Comparison of ENCODE assay signal across 12 cellular contexts in genomic region chr12:6334359-6334758, GRCh38. TPM values are rescaled to one million over a fixed set of nuclear protein-coding genes. Genes with fewer than 3 reads are reported as not detected.
A peak's percentile ranks its signal among the peaks of the same experiment; 100 is the strongest.
DNase-seq lines count a peak whose midpoint lies in the region; ATAC-seq and TF ChIP-seq lines count a peak whose summit lies in the region.
"Had no signal": no experiment of that assay in that cellular context is flagged by ENCODE, and none has a peak within 500 bp of the region (broad histone marks: within the 10 kb centered on the region; RNA-seq: fewer than 3 reads in every experiment).

No MANE protein-coding gene starts in this region.

- no peak overlapping the region for H3K4me3 Mint-ChIP-seq in activated CD4-positive, alpha-beta T cell treated with anti-CD3 and anti-CD28 coated beads, Interleukin-2, amount 10 ng/mL, durations not matched to agents 24 days and 14 days
- H3K4me3 Mint-ChIP-seq in activated naive CD8-positive, alpha-beta T cell treated with anti-CD3 and anti-CD28 coated beads, Interleukin-2, amount 10 ng/mL, durations not matched to agents 7 days and 5 days = peak overlapping the region; percentile 68
- no peak overlapping the region for H3K4me3 Mint-ChIP-seq in WTC11

- H3K27me3 ChIP-seq in left lung (no peaks in the 10 kb centered on the region), subcutaneous abdominal adipose tissue (ENCODE audit: control insufficient read depth in 5 of 5, insufficient read depth in 4 of 5, low read length in 5 of 5) (peaks cover 0 to 4% (median 0%) of the 10 kb centered on the region in 5 donors)

- POLR2A ChIA-PET in activated naive CD8-positive, alpha-beta T cell treated with anti-CD3 and anti-CD28 coated beads, Interleukin-2, amount 10 ng/mL, durations not matched to agents 7 days and 5 days (lab: Charles Lee) = interaction anchor here (0.6 to 10.8 kb wide), 12 partner anchors 9 to 198 kb away, joined by 3 to 122 read pairs (median 4); partner anchors contain the start of genes MRPL51, TAPBPL and VAMP1
- POLR2A ChIA-PET in WTC11 (lab: Charles Lee) = interaction anchor here (0.5 kb wide), 1 partner anchor 10 kb away, joined by 3 read pairs; no protein-coding TSS in a partner anchor

- CTCF ChIA-PET in WTC11 (lab: Charles Lee) = interaction anchor here (1.3 to 3.6 kb wide), 4 partner anchors 12 to 136 kb away, joined by 4 to 39 read pairs (median 6); partner anchors contain the start of gene VAMP1

- H3K4me3 ChIP-seq in left lung (peak overlapping the region in 1 of 2 donors; percentile 100), subcutaneous abdominal adipose tissue (ENCODE audit: low read depth in 1 of 5, low read length in 5 of 5) (no peak overlapping the region)

- ATAC-seq in activated naive CD8-positive, alpha-beta T cell treated with anti-CD3 and anti-CD28 coated beads, Interleukin-2, amount 10 ng/mL, durations not matched to agents 7 days and 5 days (ENCODE audit: low read depth) = no peak
- ATAC-seq in left lung (no peak), WTC11 (no peak), HG03045 (IDR thresholded peaks at IDR 0.05; ENCODE audit: unreplicated experiment) (no peak)

- peak overlapping the region in 4 of 5 donors; percentile 91 to 100 (median 92) for H3K9ac ChIP-seq in subcutaneous abdominal adipose tissue (ENCODE audit: low read length in 5 of 5)

- H3K4me1 Mint-ChIP-seq in activated CD4-positive, alpha-beta T cell treated with anti-CD3 and anti-CD28 coated beads, Interleukin-2, amount 10 ng/mL, durations not matched to agents 24 days and 14 days = peaks cover 41% of the 10 kb centered on the region
- H3K4me1 Mint-ChIP-seq in activated naive CD8-positive, alpha-beta T cell treated with anti-CD3 and anti-CD28 coated beads, Interleukin-2, amount 10 ng/mL, durations not matched to agents 7 days and 5 days = peaks cover 48% of the 10 kb centered on the region
- peaks cover 18% of the 10 kb centered on the region for H3K4me1 Mint-ChIP-seq in WTC11

- no peak for DNase-seq in activated CD4-positive, alpha-beta T cell treated with anti-CD3 and anti-CD28 coated beads, Interleukin-2, amount 10 ng/mL, durations not matched to agents 24 days and 14 days
- no peak for DNase-seq in activated CD4-positive, alpha-beta T cell treated with anti-CD3 and anti-CD28 coated beads for 48 hours
- DNase-seq in activated naive CD8-positive, alpha-beta T cell treated with anti-CD3 and anti-CD28 coated beads, Interleukin-2, amount 10 ng/mL, durations not matched to agents 7 days and 5 days = no peak
- DNase-seq in left lung (no peak), WTC11 (ENCODE audit: low spot score) (no peak)
- no peak for DNase-seq in activated CD8-positive, alpha-beta memory T cell treated with anti-CD3 and anti-CD28 coated beads for 24 hours
- DNase-seq: NCI-H2029 had no signal

- H3K9me3 ChIP-seq in left lung (no peaks in the 10 kb centered on the region), subcutaneous abdominal adipose tissue (ENCODE audit: control insufficient read depth in 5 of 5, low read length in 5 of 5) (no peaks in the 10 kb centered on the region)

- intact Hi-C loops in activated CD4-positive, alpha-beta T cell treated with anti-CD3 and anti-CD28 coated beads, Interleukin-2, amount 10 ng/mL, durations not matched to agents 24 days and 14 days (cut with micrococcal nuclease) = no loop called here
- intact Hi-C loops in left lung (cut with DNase I) = no loop called here

- H3K4me1 ChIP-seq in left lung (peaks cover 53 to 95% of the 10 kb centered on the region in 2 donors), subcutaneous abdominal adipose tissue (ENCODE audit: control insufficient read depth in 5 of 5, insufficient read depth in 5 of 5, low read length in 5 of 5) (peaks cover 34 to 85% (median 79%) of the 10 kb centered on the region in 5 donors)

- peaks cover 9 to 66% of the 10 kb centered on the region in 2 donors for H3K36me3 ChIP-seq in left lung
- H3K36me3 ChIP-seq in subcutaneous abdominal adipose tissue (ENCODE audit: control insufficient read depth in 5 of 5, insufficient read depth in 5 of 5, low read length in 5 of 5) = peaks cover 7 to 63% (median 56%) of the 10 kb centered on the region in 5 donors

- peak overlapping the region; percentile 97 to 99 for H3K27ac ChIP-seq in left lung
- H3K27ac ChIP-seq in subcutaneous abdominal adipose tissue (ENCODE audit: low read depth, low read length) = peak overlapping the region; percentile 100

- no peaks in the 10 kb centered on the region for H3K27me3 Mint-ChIP-seq in activated CD4-positive, alpha-beta T cell treated with anti-CD3 and anti-CD28 coated beads, Interleukin-2, amount 10 ng/mL, durations not matched to agents 24 days and 14 days
- H3K27me3 Mint-ChIP-seq in activated naive CD8-positive, alpha-beta T cell treated with anti-CD3 and anti-CD28 coated beads, Interleukin-2, amount 10 ng/mL, durations not matched to agents 7 days and 5 days = no peaks in the 10 kb centered on the region
- no peaks in the 10 kb centered on the region for H3K27me3 Mint-ChIP-seq in WTC11 (ENCODE audit: low read depth)
- H3K27me3 Mint-ChIP-seq: progenitor cell of endocrine pancreas had no signal

- TF ChIP-seq CTCF in left lung (IDR thresholded peaks at IDR 0.05) = no peak
- no peak for TF ChIP-seq CTCF in WTC11 (IDR thresholded peaks at IDR 0.05)

- H3K9me3 Mint-ChIP-seq in activated CD4-positive, alpha-beta T cell treated with anti-CD3 and anti-CD28 coated beads, Interleukin-2, amount 10 ng/mL, durations not matched to agents 24 days and 14 days = no peaks in the 10 kb centered on the region
- no peaks in the 10 kb centered on the region for H3K9me3 Mint-ChIP-seq in activated naive CD8-positive, alpha-beta T cell treated with anti-CD3 and anti-CD28 coated beads, Interleukin-2, amount 10 ng/mL, durations not matched to agents 7 days and 5 days
- H3K9me3 Mint-ChIP-seq in WTC11 = no peaks in the 10 kb centered on the region

- H3K27ac Mint-ChIP-seq in activated CD4-positive, alpha-beta T cell treated with anti-CD3 and anti-CD28 coated beads, Interleukin-2, amount 10 ng/mL, durations not matched to agents 24 days and 14 days = peak overlapping the region; percentile 48
- peak overlapping the region; percentile 91 for H3K27ac Mint-ChIP-seq in activated naive CD8-positive, alpha-beta T cell treated with anti-CD3 and anti-CD28 coated beads, Interleukin-2, amount 10 ng/mL, durations not matched to agents 7 days and 5 days
- no peak overlapping the region for H3K27ac Mint-ChIP-seq in WTC11
- H3K27ac Mint-ChIP-seq: progenitor cell of endocrine pancreas had no signal

- H3K36me3 Mint-ChIP-seq in activated CD4-positive, alpha-beta T cell treated with anti-CD3 and anti-CD28 coated beads, Interleukin-2, amount 10 ng/mL, durations not matched to agents 24 days and 14 days (ENCODE audit: low read depth) = peaks cover 45% of the 10 kb centered on the region
- H3K36me3 Mint-ChIP-seq in activated naive CD8-positive, alpha-beta T cell treated with anti-CD3 and anti-CD28 coated beads, Interleukin-2, amount 10 ng/mL, durations not matched to agents 7 days and 5 days = peaks cover 26% of the 10 kb centered on the region
- H3K36me3 Mint-ChIP-seq in WTC11 = peaks cover 41% of the 10 kb centered on the region

TF ChIP-seq in WTC11, 78 proteins besides CTCF, POLR2A, EP300 and RAD21 (continues in another document):
- TF ChIP-seq GTF2I (CRISPR knock-in tag; conservative IDR thresholded peaks at IDR 0.05) = no peak
- no peak for TF ChIP-seq AR (CRISPR knock-in tag; IDR thresholded peaks at IDR 0.05)
- no peak for TF ChIP-seq ELF4 (CRISPR knock-in tag; IDR thresholded peaks at IDR 0.05; ENCODE audit: low read depth)

RNA-seq across cellular contexts. Expression of gene TNFRSF1A, which starts 7.5 kb away (rescaled TPM):
- total RNA-seq in activated CD4-positive, alpha-beta T cell treated with anti-CD3 and anti-CD28 coated beads, Interleukin-2, amount 10 ng/mL, durations not matched to agents 24 days and 14 days = 52.7 and 54.4 TPM in 2 replicates
- total RNA-seq in activated naive CD8-positive, alpha-beta T cell treated with anti-CD3 and anti-CD28 coated beads, Interleukin-2, amount 10 ng/mL, durations not matched to agents 7 days and 5 days = 10 to 100 TPM; 82.9 to 87.1 TPM
- total RNA-seq in left lung = 100 to 1,000 TPM; 155 to 211 TPM
- total RNA-seq in WTC11 (2021) = 32.3 to 44.1 TPM (median 32.4 TPM) in 3 replicates

RNA-seq across cellular contexts. Expression of gene PLEKHG6, which starts 23.9 kb away (rescaled TPM):
- not detected in 2 replicates for total RNA-seq in activated CD4-positive, alpha-beta T cell treated with anti-CD3 and anti-CD28 coated beads, Interleukin-2, amount 10 ng/mL, durations not matched to agents 24 days and 14 days
- not detected for total RNA-seq in activated naive CD8-positive, alpha-beta T cell treated with anti-CD3 and anti-CD28 coated beads, Interleukin-2, amount 10 ng/mL, durations not matched to agents 7 days and 5 days
- total RNA-seq in left lung (1 to 10 TPM; 2.0 to 4.2 TPM), WTC11 (2021) (36.8 to 46.4 TPM (median 38.4 TPM) in 3 replicates)
- total RNA-seq: dermis microvascular lymphatic vessel endothelial cell, RPMI7951 had no signal

RNA-seq across cellular contexts. Expression of gene SCNN1A, which starts 41.0 kb away (rescaled TPM):
- not detected in 2 replicates for total RNA-seq in activated CD4-positive, alpha-beta T cell treated with anti-CD3 and anti-CD28 coated beads, Interleukin-2, amount 10 ng/mL, durations not matched to agents 24 days and 14 days
- 1 to 10 TPM in 1 of 2 experiments, under 1 TPM in 1; 0.43 to 1.1 TPM for total RNA-seq in activated naive CD8-positive, alpha-beta T cell treated with anti-CD3 and anti-CD28 coated beads, Interleukin-2, amount 10 ng/mL, durations not matched to agents 7 days and 5 days
- 100 to 1,000 TPM; 196 to 212 TPM for total RNA-seq in left lung
- total RNA-seq in WTC11 (2021) = 97.6 to 108 TPM (median 100 TPM) in 3 replicates
- total RNA-seq: RPMI7951 had no signal

RNA-seq across cellular contexts. Expression of gene LTBR, which starts 49.6 kb away (rescaled TPM):
- 1.7 and 2.1 TPM in 2 replicates for total RNA-seq in activated CD4-positive, alpha-beta T cell treated with anti-CD3 and anti-CD28 coated beads, Interleukin-2, amount 10 ng/mL, durations not matched to agents 24 days and 14 days
- 1 to 10 TPM in 1 of 2 experiments, under 1 TPM in 1; 0.61 to 1.4 TPM for total RNA-seq in activated naive CD8-positive, alpha-beta T cell treated with anti-CD3 and anti-CD28 coated beads, Interleukin-2, amount 10 ng/mL, durations not matched to agents 7 days and 5 days
- total RNA-seq in left lung (100 to 1,000 TPM; 149 to 153 TPM), WTC11 (2021) (4.0 to 6.1 TPM (median 4.5 TPM) in 3 replicates)

Comparison
In these comparisons a context has a peak if more than half of its experiments do, and no peak if none do; other contexts are left out.
1. RNA of gene SCNN1A, which starts 41.0 kb away (total RNA-seq): 196 to 212 TPM in left lung and 97.6 to 108 TPM in WTC11; 0.43 to 1.1 TPM in activated naive CD8-positive, alpha-beta T cell treated with anti-CD3 and anti-CD28 coated beads, Interleukin-2, amount 10 ng/mL, durations not matched to agents 7 days and 5 days and not detected in activated CD4-positive, alpha-beta T cell treated with anti-CD3 and anti-CD28 coated beads, Interleukin-2, amount 10 ng/mL, durations not matched to agents 24 days and 14 days; every median in the first group is over 10 times any median in the second.